Comparison of ENCODE assay signal across 12 cellular contexts in the genomic region with DNA sequence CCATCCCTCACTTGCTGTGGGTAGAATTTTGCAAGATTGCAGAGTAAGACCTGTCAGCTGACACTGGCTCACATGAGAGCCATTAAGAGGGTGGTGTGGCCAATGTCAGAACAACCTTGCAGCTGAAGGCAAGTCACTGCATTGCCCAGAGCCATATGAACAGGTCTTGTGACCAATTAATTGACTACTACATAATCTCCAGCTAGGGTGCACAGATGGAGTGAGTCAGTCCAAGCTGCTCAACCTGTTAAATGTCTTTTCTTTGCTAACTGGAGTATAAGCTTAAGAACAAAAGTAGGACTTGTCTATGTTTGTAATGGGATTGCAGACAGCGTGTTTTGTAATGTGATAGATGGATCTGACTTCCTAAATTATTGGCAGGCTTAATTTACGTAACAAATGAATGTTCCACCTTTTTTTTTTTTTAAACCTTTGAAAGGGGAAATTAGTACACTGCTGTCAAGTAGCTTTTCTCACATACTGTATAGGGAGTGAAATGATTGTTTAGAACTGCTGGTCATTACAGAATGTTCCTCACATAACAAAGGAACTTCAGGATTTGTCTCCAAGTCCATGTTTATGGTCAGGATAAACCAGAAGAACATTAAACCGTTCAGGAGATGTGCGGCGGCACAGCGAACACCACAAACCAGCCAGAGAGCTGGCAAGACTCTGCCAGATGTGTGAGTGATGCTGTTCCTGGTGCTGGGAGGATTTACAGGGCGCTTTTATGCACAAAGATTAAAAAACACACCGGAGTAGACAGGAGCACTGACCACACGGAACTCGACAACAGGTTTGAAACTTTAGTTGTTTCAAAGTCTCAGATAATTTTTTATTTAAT. TPM values are rescaled to one million over a fixed set of nuclear protein-coding genes. Genes with fewer than 3 reads are reported as not detected.
DNase-seq lines count a peak whose midpoint lies in the region; ATAC-seq and TF ChIP-seq lines count a peak whose summit lies in the region.
"Had no signal": no experiment of that assay in that cellular context is flagged by ENCODE, and none has a peak within 500 bp of the region (broad histone marks: within the 10 kb centered on the region; RNA-seq: fewer than 3 reads in every experiment).

No MANE protein-coding gene starts in this region.

- H3K4me3 ChIP-seq in hepatocyte, result no peak overlapping the region
- H3K4me3 ChIP-seq in subcutaneous abdominal adipose tissue (ENCODE audit: low read depth in 1 of 5, low read length in 5 of 5), result no peak overlapping the region
- H3K4me3 ChIP-seq: uterus had no signal

- peak overlapping the region; percentile 54 for H3K4me2 ChIP-seq in hepatocyte

- H3K27ac ChIP-seq in hepatocyte, result peak overlapping the region; percentile 84
- peak overlapping the region; percentile 39 for H3K27ac ChIP-seq in subcutaneous abdominal adipose tissue (ENCODE audit: low read depth, low read length)
- H3K27ac ChIP-seq: 22Rv1, uterus had no signal

- no peaks in the 10 kb centered on the region for H4K20me1 ChIP-seq in hepatocyte (ENCODE audit: insufficient read depth, poor library complexity, severe bottlenecking)

- peak; percentile 44 for DNase-seq in DMS153 (lab: John Stamatoyannopoulos, UW)
- DNase-seq in DMS153 treated with DMSO at 0.1 percent for 48 hours (lab: John Stamatoyannopoulos, UW; ENCODE audit: unreplicated experiment), result no peak
- peak; percentile 76 for DNase-seq in hepatocyte (ENCODE audit: low spot score)
- DNase-seq in sciatic nerve (ENCODE audit: low spot score), result no peak
- no peak for DNase-seq in central memory CD4-positive, alpha-beta T cell
- DNase-seq: activated gamma-delta T cell, SHP77 treated with DMSO at 0.1 percent for 48 hours, uterus had no signal

- H2AFZ ChIP-seq in hepatocyte, result no peak overlapping the region

- peak overlapping the region in 1 of 5 donors; percentile 2 for H3K9ac ChIP-seq in subcutaneous abdominal adipose tissue (ENCODE audit: low read length in 5 of 5)

- H3K9me2 ChIP-seq in hepatocyte (replicated peaks; ENCODE audit: insufficient read depth), result no peaks in the 10 kb centered on the region

- peaks cover 67% of the 10 kb centered on the region for H3K79me2 ChIP-seq in hepatocyte

- ATAC-seq in SK-N-SH treated with all-trans-retinoic acid at 6 μM for 48 hours (peak; percentile 8; the same call in 1 of the 3 replicates), GM21529 (IDR thresholded peaks at IDR 0.05; ENCODE audit: unreplicated experiment) (no peak), sciatic nerve (no peak)

- H3K4me1 ChIP-seq in hepatocyte (ENCODE audit: insufficient read depth) (peaks cover 14% of the 10 kb centered on the region), subcutaneous abdominal adipose tissue (ENCODE audit: control insufficient read depth in 5 of 5, insufficient read depth in 5 of 5, low read length in 5 of 5) (peaks cover 12 to 45% (median 39%) of the 10 kb centered on the region in 5 donors)

- WGBS in hepatocyte (ENCODE audit: low lambda C conversion rate, missing lambda C conversion rate), result 50% methylated on average over 10 of the region's 10 CpGs

- no peaks in the 10 kb centered on the region for H3K27me3 ChIP-seq in hepatocyte
- H3K27me3 ChIP-seq in subcutaneous abdominal adipose tissue (ENCODE audit: control insufficient read depth in 5 of 5, insufficient read depth in 4 of 5, low read length in 5 of 5), result peaks cover 0 to 3% (median 0%) of the 10 kb centered on the region in 5 donors
- H3K27me3 ChIP-seq: uterus had no signal

- H3K9me3 ChIP-seq in hepatocyte (ENCODE audit: low read depth) (no peaks in the 10 kb centered on the region), subcutaneous abdominal adipose tissue (ENCODE audit: control insufficient read depth in 5 of 5, low read length in 5 of 5) (no peaks in the 10 kb centered on the region)
- H3K9me3 ChIP-seq: uterus had no signal

- TF ChIP-seq CTCF in hepatocyte (IDR thresholded peaks at IDR 0.05; ENCODE audit: poor library complexity), result no peak

- H3K36me3 ChIP-seq in hepatocyte (replicated peaks; ENCODE audit: insufficient read depth, low read depth) (no peaks in the 10 kb centered on the region), subcutaneous abdominal adipose tissue (ENCODE audit: control insufficient read depth in 5 of 5, insufficient read depth in 5 of 5, low read length in 5 of 5) (no peaks in the 10 kb centered on the region)
- H3K36me3 ChIP-seq: uterus had no signal

- intact Hi-C loops in sciatic nerve (cut with DNase I), result no loop called here

TF ChIP-seq in SK-N-SH treated with all-trans-retinoic acid at 6 μM for 48 hours, 23 proteins besides CTCF, POLR2A, EP300 and RAD21:
- TF ChIP-seq, protein P1, sequence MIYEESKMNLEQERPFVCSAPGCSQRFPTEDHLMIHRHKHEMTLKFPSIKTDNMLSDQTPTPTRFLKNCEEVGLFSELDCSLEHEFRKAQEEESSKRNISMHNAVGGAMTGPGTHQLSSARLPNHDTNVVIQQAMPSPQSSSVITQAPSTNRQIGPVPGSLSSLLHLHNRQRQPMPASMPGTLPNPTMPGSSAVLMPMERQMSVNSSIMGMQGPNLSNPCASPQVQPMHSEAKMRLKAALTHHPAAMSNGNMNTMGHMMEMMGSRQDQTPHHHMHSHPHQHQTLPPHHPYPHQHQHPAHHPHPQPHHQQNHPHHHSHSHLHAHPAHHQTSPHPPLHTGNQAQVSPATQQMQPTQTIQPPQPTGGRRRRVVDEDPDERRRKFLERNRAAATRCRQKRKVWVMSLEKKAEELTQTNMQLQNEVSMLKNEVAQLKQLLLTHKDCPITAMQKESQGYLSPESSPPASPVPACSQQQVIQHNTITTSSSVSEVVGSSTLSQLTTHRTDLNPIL (CRISPR knock-in tag; IDR thresholded peaks at IDR 0.05; ENCODE audit: low read depth), result no peak
- TF ChIP-seq, protein P2, sequence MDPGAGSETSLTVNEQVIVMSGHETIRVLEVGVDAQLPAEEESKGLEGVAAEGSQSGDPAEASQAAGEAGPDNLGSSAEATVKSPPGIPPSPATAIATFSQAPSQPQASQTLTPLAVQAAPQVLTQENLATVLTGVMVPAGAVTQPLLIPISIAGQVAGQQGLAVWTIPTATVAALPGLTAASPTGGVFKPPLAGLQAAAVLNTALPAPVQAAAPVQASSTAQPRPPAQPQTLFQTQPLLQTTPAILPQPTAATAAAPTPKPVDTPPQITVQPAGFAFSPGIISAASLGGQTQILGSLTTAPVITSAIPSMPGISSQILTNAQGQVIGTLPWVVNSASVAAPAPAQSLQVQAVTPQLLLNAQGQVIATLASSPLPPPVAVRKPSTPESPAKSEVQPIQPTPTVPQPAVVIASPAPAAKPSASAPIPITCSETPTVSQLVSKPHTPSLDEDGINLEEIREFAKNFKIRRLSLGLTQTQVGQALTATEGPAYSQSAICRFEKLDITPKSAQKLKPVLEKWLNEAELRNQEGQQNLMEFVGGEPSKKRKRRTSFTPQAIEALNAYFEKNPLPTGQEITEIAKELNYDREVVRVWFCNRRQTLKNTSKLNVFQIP (CRISPR knock-in tag; IDR thresholded peaks at IDR 0.05; ENCODE audit: borderline replicate concordance, low read depth), result no peak
- TF ChIP-seq SNAI2 (CRISPR knock-in tag; IDR thresholded peaks at IDR 0.05) (0 out of 2 replicates have a peak, but pooled peaks have one; percentile 50), ISL1 (CRISPR knock-in tag; IDR thresholded peaks at IDR 0.05) (peak; percentile 62; the same call in 1 of the 2 replicates), TCF4 (CRISPR knock-in tag; IDR thresholded peaks at IDR 0.05; ENCODE audit: borderline replicate concordance) (peak; percentile 55)

RNA-seq across cellular contexts. Expression of a gene that starts 37.0 kb away (rescaled TPM):
- total RNA-seq in hepatocyte, result 53.2 and 61.0 TPM in 2 replicates
- polyA plus RNA-seq in hepatocyte, result 20.8 and 23.4 TPM in 2 replicates
- 48.7 TPM for total RNA-seq in sciatic nerve

Comparison
In these comparisons a context has a peak if more than half of its experiments do, and no peak if none do; other contexts are left out.
1. DNase-seq: peak in DMS153 (single experiment) and hepatocyte (single experiment); none in DMS153 treated with DMSO at 0.1 percent for 48 hours (single experiment), sciatic nerve (single experiment) and central memory CD4-positive, alpha-beta T cell (single experiment).